ENCODE assay signal across 28 cellular contexts in the genomic region with DNA sequence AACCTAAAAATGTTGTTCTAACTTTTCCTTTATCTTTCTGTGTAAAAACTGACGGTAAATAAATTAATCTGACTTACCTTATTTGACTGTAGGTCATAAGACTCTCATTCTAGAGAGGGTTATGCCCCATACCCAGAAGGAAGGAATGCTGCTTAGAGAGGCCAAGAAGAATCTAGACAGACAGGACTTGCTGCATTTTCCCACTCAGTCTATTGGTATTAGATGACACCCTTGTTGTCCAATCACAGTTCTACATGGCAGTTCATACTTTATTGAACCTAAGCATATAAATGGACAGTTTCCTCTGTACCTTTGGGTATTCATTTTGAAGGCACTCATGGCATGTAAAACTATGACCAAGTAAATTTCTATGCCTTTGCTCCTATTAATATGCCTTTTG.
"Had no signal": no experiment of that assay in that cellular context is flagged by ENCODE, and none has a peak within 500 bp of the region (broad histone marks: within the 10 kb centered on the region; RNA-seq: fewer than 3 reads in every experiment).

No MANE protein-coding gene starts in this region.

- H3K9me3 ChIP-seq: ascending aorta, body of pancreas, Peyer's patch had no signal

- H3K4me1 ChIP-seq: ascending aorta, body of pancreas, Peyer's patch had no signal

- H3K27ac ChIP-seq: ascending aorta, body of pancreas, cardiac muscle cell, Peyer's patch, RWPE1 had no signal

- H3K36me3 ChIP-seq: ascending aorta, cardiac muscle cell, Peyer's patch had no signal

- H3K4me3 ChIP-seq: ascending aorta, body of pancreas, cardiac muscle cell, Peyer's patch had no signal

- DNase-seq: activated CD4-positive, alpha-beta memory T cell treated with anti-CD3 and anti-CD28 coated beads for 36 hours; activated CD4-positive, alpha-beta T cell treated with anti-CD3 and anti-CD28 coated beads, Interleukin-2, amount 10 ng/mL, durations not matched to agents 24 days and 14 days; activated CD4-positive, CD25-positive, alpha-beta regulatory T cell treated with anti-CD3 and anti-CD28 coated beads, Interleukin-2, amount 50 U/mL, for 72 hours; activated CD8-positive, alpha-beta memory T cell treated with anti-CD3 and anti-CD28 coated beads for 24 hours; activated effector memory CD4-positive, alpha-beta T cell treated with anti-CD3 and anti-CD28 coated beads, Interleukin-2, amount 50 U/mL, for 16 hours; activated naive CD4-positive, alpha-beta T cell treated with Interleukin-2 at 50 U/mL for 16 hours; activated naive CD8-positive, alpha-beta T cell treated with anti-CD3 and anti-CD28 coated beads, Interleukin-2, amount 50 U/mL, for 24 hours; activated T-cell treated with anti-CD3 and anti-CD28 coated beads, Interleukin-2, amount 50 U/mL, for 4 hours; amniotic stem cell; body of pancreas; Kasumi-1; KBM-7; NCI-H1105 treated with DMSO at 0.1 percent for 48 hours; NCI-H1436 treated with DMSO at 0.1 percent for 48 hours; NCI-H1930; NCI-H2107; NCI-H2171 treated with DMSO at 0.1 percent for 48 hours; NCI-H226; NCI-H510A; NCI-H526 treated with DMSO at 0.1 percent for 48 hours; NCI-H82; Peyer's patch; Right ventricle myocardium superior; T-helper 17 cell; T-helper 9 cell had no signal

- H3K27me3 ChIP-seq: ascending aorta, body of pancreas, cardiac muscle cell, Peyer's patch had no signal
